ENCODE assay signal across 10 cellular contexts in genomic region chr16:71287903-71288302, GRCh38. TPM values are rescaled to one million over a fixed set of nuclear protein-coding genes. Genes with fewer than 3 reads are reported as not detected.
DNase-seq lines count a peak whose midpoint lies in the region; ATAC-seq and TF ChIP-seq lines count a peak whose summit lies in the region.
"Had no signal": no experiment of that assay in that cellular context is flagged by ENCODE, and none has a peak within 500 bp of the region (broad histone marks: within the 10 kb centered on the region; RNA-seq: fewer than 3 reads in every experiment).

No MANE protein-coding gene starts in this region.

- peaks cover 12% of the 10 kb centered on the region for H3K4me1 Mint-ChIP-seq in T-helper 1 cell treated with Interleukin-12 subunit alpha and Interleukin-12 subunit beta and Interleukin-4 antibody, amounts not matched to agents 30 μg/mL and 1 μg/mL, for 36 hours (ENCODE audit: low read depth)
- H3K4me1 Mint-ChIP-seq in activated CD8-positive, alpha-beta T cell treated with anti-CD3 and anti-CD28 coated beads for 36 hours (ENCODE audit: low read depth): peaks cover 19% of the 10 kb centered on the region

- H3K4me2 ChIP-seq in hepatocyte: peak overlapping the region; percentile 83
- H3K4me2 ChIP-seq in smooth muscle cell: peak overlapping the region; percentile 94

- CTCF ChIA-PET in activated CD8-positive, alpha-beta T cell treated with anti-CD3 and anti-CD28 coated beads for 36 hours (lab: Charles Lee): interaction anchor here (1.5 to 1.6 kb wide), 3 partner anchors 9 to 323 kb away, joined by 4 to 5 read pairs (median 5); no protein-coding TSS in a partner anchor

- POLR2A ChIA-PET in activated CD8-positive, alpha-beta T cell treated with anti-CD3 and anti-CD28 coated beads for 36 hours (lab: Charles Lee): no interaction called here

- TF ChIP-seq CTCF in activated CD8-positive, alpha-beta T cell treated with anti-CD3 and anti-CD28 coated beads for 36 hours (IDR thresholded peaks at IDR 0.05): no peak
- TF ChIP-seq CTCF in hepatocyte (IDR thresholded peaks at IDR 0.05; ENCODE audit: poor library complexity): no peak
- TF ChIP-seq CTCF in smooth muscle cell (IDR thresholded peaks at IDR 0.05; ENCODE audit: borderline replicate concordance, insufficient read depth, poor library complexity, severe bottlenecking): no peak

- H3K9me2 ChIP-seq in hepatocyte (replicated peaks; ENCODE audit: insufficient read depth): no peaks in the 10 kb centered on the region

- H3K4me3 Mint-ChIP-seq in T-helper 1 cell treated with Interleukin-12 subunit alpha and Interleukin-12 subunit beta and Interleukin-4 antibody, amounts not matched to agents 30 μg/mL and 1 μg/mL, for 36 hours: peak overlapping the region; percentile 90
- H3K4me3 Mint-ChIP-seq in activated CD8-positive, alpha-beta T cell treated with anti-CD3 and anti-CD28 coated beads for 36 hours: peak overlapping the region; percentile 90

- no peak overlapping the region for H3K27ac Mint-ChIP-seq in T-helper 1 cell treated with Interleukin-12 subunit alpha and Interleukin-12 subunit beta and Interleukin-4 antibody, amounts not matched to agents 30 μg/mL and 1 μg/mL, for 36 hours
- peak overlapping the region; percentile 93 for H3K27ac Mint-ChIP-seq in activated CD8-positive, alpha-beta T cell treated with anti-CD3 and anti-CD28 coated beads for 36 hours

- H3F3A ChIP-seq in smooth muscle cell (ENCODE audit: low read depth): peaks cover 3% of the 10 kb centered on the region

- H3K36me3 ChIP-seq in hepatocyte (replicated peaks; ENCODE audit: insufficient read depth, low read depth) (peaks cover 3% of the 10 kb centered on the region), smooth muscle cell (ENCODE audit: low read depth) (peaks cover 3% of the 10 kb centered on the region)

- H3K79me2 ChIP-seq in hepatocyte (peaks cover 29% of the 10 kb centered on the region), smooth muscle cell (ENCODE audit: low read depth) (peaks cover 22% of the 10 kb centered on the region)

- H3K9me3 Mint-ChIP-seq in T-helper 1 cell treated with Interleukin-12 subunit alpha and Interleukin-12 subunit beta and Interleukin-4 antibody, amounts not matched to agents 30 μg/mL and 1 μg/mL, for 36 hours: no peaks in the 10 kb centered on the region
- peaks cover 20% of the 10 kb centered on the region for H3K9me3 Mint-ChIP-seq in activated CD8-positive, alpha-beta T cell treated with anti-CD3 and anti-CD28 coated beads for 36 hours

- H3K27me3 ChIP-seq in hepatocyte: no peaks in the 10 kb centered on the region
- H3K27me3 ChIP-seq in smooth muscle cell (ENCODE audit: low read depth): no peaks in the 10 kb centered on the region

- H3K27me3 Mint-ChIP-seq in T-helper 1 cell treated with Interleukin-12 subunit alpha and Interleukin-12 subunit beta and Interleukin-4 antibody, amounts not matched to agents 30 μg/mL and 1 μg/mL, for 36 hours (ENCODE audit: low read depth): peaks cover 12% of the 10 kb centered on the region
- peaks cover 15% of the 10 kb centered on the region for H3K27me3 Mint-ChIP-seq in activated CD8-positive, alpha-beta T cell treated with anti-CD3 and anti-CD28 coated beads for 36 hours

- H3K27ac ChIP-seq in hepatocyte (peak overlapping the region; percentile 93), smooth muscle cell (ENCODE audit: low read depth) (peak overlapping the region; percentile 97)

- H3K9ac ChIP-seq in smooth muscle cell (ENCODE audit: low read depth): peak overlapping the region; percentile 93

- no peak for DNase-seq in T-helper 1 cell
- no peak for DNase-seq in activated CD8-positive, alpha-beta T cell treated with anti-CD3 and anti-CD28 coated beads for 36 hours
- DNase-seq in hepatocyte (ENCODE audit: low spot score): peak; percentile 26
- DNase-seq in smooth muscle cell (lab: John Stamatoyannopoulos, UW; ENCODE audit: unreplicated experiment): no peak
- no peak for DNase-seq in AG08395 (ENCODE audit: low spot score)
- no peak for DNase-seq in left lobe of liver (ENCODE audit: low spot score)
- DNase-seq: 8988T; stimulated activated CD4-positive, alpha-beta T cell treated with anti-CD3 and anti-CD28 coated beads, Interleukin-4, amount 100 ng/mL, for 1 hour had no signal

- H2AFZ ChIP-seq in hepatocyte (no peak overlapping the region), smooth muscle cell (ENCODE audit: low read depth) (peak overlapping the region; percentile 78)

- 58% methylated on average over 3 of the region's 3 CpGs for WGBS in hepatocyte (ENCODE audit: low lambda C conversion rate, missing lambda C conversion rate)
- 68% methylated on average over 3 of the region's 3 CpGs for WGBS in smooth muscle cell (ENCODE audit: low lambda C conversion rate)

- ATAC-seq in activated CD8-positive, alpha-beta T cell treated with anti-CD3 and anti-CD28 coated beads for 36 hours: no peak
- ATAC-seq in left lobe of liver (no peak), GM21526 (IDR thresholded peaks at IDR 0.05; ENCODE audit: low FRiP score, unreplicated experiment) (no peak)

- intact Hi-C loops in activated CD8-positive, alpha-beta T cell treated with anti-CD3 and anti-CD28 coated beads for 36 hours (cut with micrococcal nuclease): no loop called here

- H3K4me3 ChIP-seq in hepatocyte (peak overlapping the region; percentile 41), smooth muscle cell (peak overlapping the region; percentile 73)

- H3K9me3 ChIP-seq in hepatocyte (ENCODE audit: low read depth) (no peaks in the 10 kb centered on the region), smooth muscle cell (replicated peaks; ENCODE audit: low read depth) (no peaks in the 10 kb centered on the region)

- peaks cover 32% of the 10 kb centered on the region for H3K36me3 Mint-ChIP-seq in T-helper 1 cell treated with Interleukin-12 subunit alpha and Interleukin-12 subunit beta and Interleukin-4 antibody, amounts not matched to agents 30 μg/mL and 1 μg/mL, for 36 hours (ENCODE audit: low read depth)
- H3K36me3 Mint-ChIP-seq in activated CD8-positive, alpha-beta T cell treated with anti-CD3 and anti-CD28 coated beads for 36 hours (ENCODE audit: low read depth): peaks cover 58% of the 10 kb centered on the region

- no peaks in the 10 kb centered on the region for H4K20me1 ChIP-seq in hepatocyte (ENCODE audit: insufficient read depth, poor library complexity, severe bottlenecking)
- peaks cover 17% of the 10 kb centered on the region for H4K20me1 ChIP-seq in smooth muscle cell (ENCODE audit: low read depth)

- H3K4me1 ChIP-seq in hepatocyte (ENCODE audit: insufficient read depth) (peaks cover 18% of the 10 kb centered on the region), smooth muscle cell (ENCODE audit: low read depth) (peaks cover 17% of the 10 kb centered on the region)

RNA-seq across cellular contexts. Expression of gene CMTR2, which starts 1.3 kb away (rescaled TPM):
- total RNA-seq in activated CD8-positive, alpha-beta T cell treated with anti-CD3 and anti-CD28 coated beads for 36 hours: 10 to 100 TPM; 16.6 to 19.3 TPM
- 40.9 and 43.2 TPM in 2 replicates for total RNA-seq in hepatocyte
- 9.4 and 11.4 TPM in 2 replicates for polyA plus RNA-seq in hepatocyte
- 26.0 and 39.5 TPM in 2 replicates for total RNA-seq in smooth muscle cell
- polyA plus RNA-seq in smooth muscle cell: 7.0 and 10.2 TPM in 2 replicates
- 9.3 TPM for total RNA-seq in left lobe of liver

RNA-seq across cellular contexts. Expression of gene HYDIN, which starts 57.4 kb away (rescaled TPM):
- total RNA-seq in activated CD8-positive, alpha-beta T cell treated with anti-CD3 and anti-CD28 coated beads for 36 hours: not detected
- total RNA-seq in hepatocyte: 0.52 and 0.67 TPM in 2 replicates
- polyA plus RNA-seq in hepatocyte: 0.04 and 1.1 TPM in 2 replicates
- 0.27 and 0.45 TPM in 2 replicates for total RNA-seq in smooth muscle cell
- 0.41 and 0.70 TPM in 2 replicates for polyA plus RNA-seq in smooth muscle cell
- 0.28 TPM for total RNA-seq in left lobe of liver
